Comparison of ENCODE assay signal across 13 cellular contexts in the genomic region with DNA sequence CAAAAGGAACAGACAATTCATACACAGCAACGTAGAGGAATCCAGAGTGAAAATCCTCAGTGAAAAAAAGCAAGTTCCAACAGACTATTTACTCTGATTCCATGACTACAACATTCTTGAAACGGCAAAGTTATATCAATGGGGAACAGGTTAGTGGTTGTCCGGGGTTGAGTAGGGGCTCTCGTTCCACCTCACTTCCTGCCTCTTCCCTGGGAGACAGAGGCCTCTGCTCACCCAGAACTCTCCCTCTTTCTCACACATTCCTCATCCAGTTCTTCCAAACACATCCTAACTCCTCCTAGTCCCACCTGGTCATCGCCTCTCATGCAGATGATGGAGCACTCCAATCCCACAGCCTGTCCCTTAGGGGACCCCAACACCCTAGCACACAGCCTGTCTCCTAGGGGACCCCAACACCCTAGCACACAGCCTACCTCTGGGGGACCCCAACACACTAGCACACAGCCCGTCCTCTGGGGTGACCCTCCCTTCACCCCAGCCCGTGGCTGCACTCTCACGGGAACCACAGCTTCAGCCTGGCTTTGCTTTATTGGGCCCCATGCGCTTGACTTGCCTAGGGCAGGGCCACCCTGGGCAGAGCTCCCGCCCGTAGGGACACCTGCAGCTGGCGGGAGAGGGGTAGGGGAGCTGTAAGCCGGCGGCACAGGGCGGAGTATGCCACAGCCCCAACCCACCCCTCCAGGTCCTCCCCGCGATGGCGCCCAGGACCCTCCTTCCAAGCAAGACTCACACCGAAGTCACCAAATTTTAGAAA. TPM values are rescaled to one million over a fixed set of nuclear protein-coding genes. Genes with fewer than 3 reads are reported as not detected.
DNase-seq lines count a peak whose midpoint lies in the region; ATAC-seq and TF ChIP-seq lines count a peak whose summit lies in the region.
"Had no signal": no experiment of that assay in that cellular context is flagged by ENCODE, and none has a peak within 500 bp of the region (broad histone marks: within the 10 kb centered on the region; RNA-seq: fewer than 3 reads in every experiment).

No MANE protein-coding gene starts in this region.

- H3K27me3 ChIP-seq in BLaER1 = peaks cover 63% of the 10 kb centered on the region
- peaks cover 75% of the 10 kb centered on the region for H3K27me3 ChIP-seq in GM23338 (ENCODE audit: insufficient read depth)
- H3K27me3 ChIP-seq: pancreas had no signal

- no peaks in the 10 kb centered on the region for H3K9me2 ChIP-seq in GM23338 (ENCODE audit: insufficient read depth)

- H3K27me3 Mint-ChIP-seq in GM23338 (ENCODE audit: insufficient read depth, low read depth, poor library complexity) = peaks cover 61% of the 10 kb centered on the region
- peaks cover 67% of the 10 kb centered on the region in 2 donors for H3K27me3 Mint-ChIP-seq in effector memory CD8-positive, alpha-beta T cell
- peaks cover 48% of the 10 kb centered on the region for H3K27me3 Mint-ChIP-seq in nephron (ENCODE audit: low read depth)
- H3K27me3 Mint-ChIP-seq in mesothelial cell of epicardium (ENCODE audit: low read depth) = peaks cover 75% of the 10 kb centered on the region

- H3K4me3 Mint-ChIP-seq in GM23338 (peak overlapping the region; percentile 41), nephron (peak overlapping the region; percentile 42 to 63 (median 50)), mesothelial cell of epicardium (no peak overlapping the region)
- H3K4me3 Mint-ChIP-seq in effector memory CD8-positive, alpha-beta T cell = peak overlapping the region; percentile 25 to 79
- H3K4me3 Mint-ChIP-seq: HFFc6 had no signal

- H2AFZ ChIP-seq in GM23338 = peak overlapping the region; percentile 90

- peak; percentile 44 for DNase-seq in GM23338 (ENCODE audit: low spot score)
- no peak for DNase-seq in effector memory CD8-positive, alpha-beta T cell
- no peak for DNase-seq in mesothelial cell of epicardium (ENCODE audit: low spot score in 2 of 2, unreplicated experiment in 2 of 2)
- DNase-seq in NAMALWA (ENCODE audit: low spot score) = no peak
- DNase-seq: C1 segment of cervical spinal cord, HFFc6, NCI-H187 treated with DMSO at 0.1 percent for 48 hours had no signal

- peak; percentile 17 for ATAC-seq in GM23338
- ATAC-seq in effector memory CD8-positive, alpha-beta T cell (replicated peaks) = no peak
- ATAC-seq in GM21360 (IDR thresholded peaks at IDR 0.05; ENCODE audit: unreplicated experiment) = no peak
- no peak for ATAC-seq in HG02970 (IDR thresholded peaks at IDR 0.05; ENCODE audit: low FRiP score, unreplicated experiment)

- peaks cover 41% of the 10 kb centered on the region for H3K4me1 ChIP-seq in BLaER1
- peaks cover 10% of the 10 kb centered on the region for H3K4me1 ChIP-seq in GM23338 (ENCODE audit: insufficient read depth)

- peaks cover 15% of the 10 kb centered on the region for H3K4me1 Mint-ChIP-seq in GM23338
- peaks cover 10 to 17% of the 10 kb centered on the region in 2 donors for H3K4me1 Mint-ChIP-seq in effector memory CD8-positive, alpha-beta T cell (ENCODE audit: low read depth in 2 of 2)
- H3K4me1 Mint-ChIP-seq in nephron = peaks cover 28% of the 10 kb centered on the region
- H3K4me1 Mint-ChIP-seq in mesothelial cell of epicardium = peaks cover 24% of the 10 kb centered on the region

- H3K9ac ChIP-seq in BLaER1 = no peak overlapping the region

- H3K9me3 Mint-ChIP-seq in GM23338 (peaks cover 21% of the 10 kb centered on the region; the same call in 2 of the 3 replicates), nephron (peaks cover 33% of the 10 kb centered on the region), mesothelial cell of epicardium (peaks cover 21% of the 10 kb centered on the region)
- H3K9me3 Mint-ChIP-seq in effector memory CD8-positive, alpha-beta T cell = peaks cover 0 to 4% of the 10 kb centered on the region in 2 donors

- H3K27ac Mint-ChIP-seq in GM23338 = no peak overlapping the region
- H3K27ac Mint-ChIP-seq in effector memory CD8-positive, alpha-beta T cell = no peak overlapping the region
- peak overlapping the region; percentile 12 to 77 (median 40) for H3K27ac Mint-ChIP-seq in nephron
- H3K27ac Mint-ChIP-seq in mesothelial cell of epicardium = no peak overlapping the region
- H3K27ac Mint-ChIP-seq: HFFc6 had no signal

- H3K36me3 ChIP-seq in BLaER1 (no peaks in the 10 kb centered on the region), GM23338 (ENCODE audit: insufficient read depth) (no peaks in the 10 kb centered on the region; the same call in 1 of the 2 replicates)
- H3K36me3 ChIP-seq: gastroesophageal sphincter, pancreas had no signal

- no peaks in the 10 kb centered on the region for H3F3A ChIP-seq in GM23338 (replicated peaks; ENCODE audit: low read depth)

- H3K4me3 ChIP-seq in BLaER1 (0 out of 2 replicates have a peak overlapping the region, but pooled peaks have one; percentile 66), GM23338 (peak overlapping the region; percentile 74)

- H3K79me2 ChIP-seq in GM23338 (replicated peaks; ENCODE audit: insufficient read depth) = no peaks in the 10 kb centered on the region

- peaks cover 27% of the 10 kb centered on the region for H3K9me3 ChIP-seq in BLaER1
- H3K9me3 ChIP-seq: pancreas had no signal

- no peaks in the 10 kb centered on the region; the same call in 2 of the 3 replicates for H3K36me3 Mint-ChIP-seq in GM23338 (ENCODE audit: low read depth)
- peaks cover 2% of the 10 kb centered on the region for H3K36me3 Mint-ChIP-seq in effector memory CD8-positive, alpha-beta T cell (ENCODE audit: insufficient read depth)
- peaks cover 18% of the 10 kb centered on the region for H3K36me3 Mint-ChIP-seq in nephron (ENCODE audit: low read depth)
- peaks cover 1% of the 10 kb centered on the region for H3K36me3 Mint-ChIP-seq in mesothelial cell of epicardium

- H4K20me1 ChIP-seq in BLaER1 (peaks cover 48% of the 10 kb centered on the region), GM23338 (replicated peaks; ENCODE audit: insufficient read depth) (no peaks in the 10 kb centered on the region; the same call in 1 of the 2 replicates)

- H3K4me2 ChIP-seq in BLaER1 = peak overlapping the region; percentile 98; the same call in 1 of the 2 replicates
- peak overlapping the region; percentile 98 for H3K4me2 ChIP-seq in GM23338

- TF ChIP-seq CTCF in GM23338 (conservative IDR thresholded peaks at IDR 0.05; ENCODE audit: low read depth in 2 of 2) (no peak), nephron (IDR thresholded peaks at IDR 0.05; ENCODE audit: unreplicated experiment in 3 of 3) (no peak), mesothelial cell of epicardium (IDR thresholded peaks at IDR 0.05; ENCODE audit: unreplicated experiment) (no peak)

- H3K27ac ChIP-seq in BLaER1 = no peak overlapping the region
- no peak overlapping the region for H3K27ac ChIP-seq in GM23338 (ENCODE audit: low read depth)

TF ChIP-seq in GM23338, 12 proteins besides CTCF, POLR2A, EP300 and RAD21 (continues in another document):
- TF ChIP-seq JUNB (IDR thresholded peaks at IDR 0.05; ENCODE audit: unreplicated experiment) = no peak
- TF ChIP-seq NANOG (IDR thresholded peaks at IDR 0.05; ENCODE audit: borderline replicate concordance) = no peak

RNA-seq across cellular contexts. Expression of a gene that starts 5.2 kb away (rescaled TPM):
- total RNA-seq in GM23338 (2014; rRNA removed; shearing (Covaris generic)) = 0.39 and 0.69 TPM in 2 replicates
- polyA plus RNA-seq in GM23338 (2016; fragmentation: Nextera tagmentation; extraction: Ambion mirVana) = 0.38 and 0.40 TPM in 2 replicates
- 1.0 to 2.0 TPM (median 1.5 TPM) in 3 replicates for total RNA-seq in mesothelial cell of epicardium
- total RNA-seq: HFFc6 had no signal

Comparison
In these comparisons a context has a peak if more than half of its experiments do, and no peak if none do; other contexts are left out.
1. H3K27ac Mint-ChIP-seq: peak in nephron (3 of 3); none in GM23338 (single experiment), effector memory CD8-positive, alpha-beta T cell (0 of 2) and mesothelial cell of epicardium (single experiment).